ENCODE assay signal across 8 cellular contexts in the genomic region with DNA sequence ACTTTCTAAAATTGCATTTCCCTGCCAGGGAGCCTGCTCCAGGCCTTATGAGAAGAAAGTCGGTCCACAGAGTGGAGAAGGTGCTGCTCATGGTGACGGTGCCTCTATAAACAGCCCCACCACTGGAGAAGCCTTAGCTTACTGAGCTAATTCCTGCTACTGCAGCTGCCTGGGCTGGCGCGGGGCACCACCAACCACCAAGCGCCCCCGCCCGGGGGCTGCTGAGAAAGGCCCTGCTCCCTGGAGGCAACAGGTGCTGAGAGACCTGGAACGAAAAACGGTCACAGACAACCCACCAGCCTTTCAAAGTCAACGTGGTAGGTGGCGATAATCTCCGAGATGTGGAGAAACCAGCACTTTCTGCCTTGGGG. TPM values are rescaled to one million over a fixed set of nuclear protein-coding genes. Genes with fewer than 3 reads are reported as not detected.
DNase-seq lines count a peak whose midpoint lies in the region; ATAC-seq lines count a peak whose summit lies in the region.

No MANE protein-coding gene starts in this region.

- peak overlapping the region; percentile 83 for H3K4ac ChIP-seq in trophoblast cell (ENCODE audit: low read depth, low read length)

- no CpG with 5 or more reads among the region's 12 CpGs for WGBS in trophoblast cell (ENCODE audit: extremely low coverage, insufficient coverage, insufficient read length)

- H3K79me1 ChIP-seq in trophoblast cell (ENCODE audit: low read length): peaks cover 21% of the 10 kb centered on the region

- H3K4me3 ChIP-seq in effector memory CD4-positive, alpha-beta T cell (ENCODE audit: insufficient read depth, low read depth, low read length, poor library complexity, severe bottlenecking): peak overlapping the region; percentile 99
- H3K4me3 ChIP-seq in trophoblast cell (ENCODE audit: low read depth, low read length): no peak overlapping the region

- H2AK5ac ChIP-seq in trophoblast cell (ENCODE audit: low read length): no peak overlapping the region

- no peak overlapping the region for H2BK5ac ChIP-seq in trophoblast cell (ENCODE audit: low read depth, low read length, poor library complexity)

- no peak overlapping the region for H3K18ac ChIP-seq in trophoblast cell (ENCODE audit: low read length)

- DNase-seq in activated T-cell treated with anti-CD3 and anti-CD28 coated beads, Interleukin-2, amount 50 U/mL, for 1 hour: peak; percentile 64
- no peak for DNase-seq in activated T-cell treated with anti-CD3 and anti-CD28 coated beads, Interleukin-2, amount 50 U/mL, for 48 hours
- DNase-seq in T follicular helper cell (ENCODE audit: low read depth) (peak; percentile 42), trophoblast cell (no peak)
- peak in 1 of 3 donors; percentile 32 for DNase-seq in effector memory CD4-positive, alpha-beta T cell

- H2BK120ac ChIP-seq in trophoblast cell (ENCODE audit: insufficient read depth, low read length, poor library complexity): no peak overlapping the region

- H3K4me2 ChIP-seq in trophoblast cell (ENCODE audit: low read length): peak overlapping the region; percentile 96

- peaks cover 8% of the 10 kb centered on the region for H3K36me3 ChIP-seq in effector memory CD4-positive, alpha-beta T cell (ENCODE audit: control insufficient read depth, insufficient read depth, low read length)
- peaks cover 26 to 34% of the 10 kb centered on the region in 2 experiments for H3K36me3 ChIP-seq in trophoblast cell (ENCODE audit: control insufficient read depth in 1 of 2, insufficient read depth in 2 of 2, low read length in 2 of 2)

- H4K8ac ChIP-seq in trophoblast cell (ENCODE audit: low read depth, low read length): no peak overlapping the region

- H2BK12ac ChIP-seq in trophoblast cell (ENCODE audit: low read length): no peak overlapping the region

- peaks cover 20% of the 10 kb centered on the region for H3K4me1 ChIP-seq in effector memory CD4-positive, alpha-beta T cell (ENCODE audit: control insufficient read depth, insufficient read depth, low read length, poor library complexity, severe bottlenecking)
- peaks cover 7 to 14% of the 10 kb centered on the region in 2 experiments for H3K4me1 ChIP-seq in trophoblast cell (ENCODE audit: control insufficient read depth in 1 of 2, insufficient read depth in 2 of 2, low read length in 2 of 2)

- no peak overlapping the region for H3K23ac ChIP-seq in trophoblast cell (ENCODE audit: low read length)

- H3K9ac ChIP-seq in trophoblast cell (ENCODE audit: low read length): no peak overlapping the region

- no peaks in the 10 kb centered on the region for H3K9me3 ChIP-seq in effector memory CD4-positive, alpha-beta T cell (ENCODE audit: control insufficient read depth, low read length)
- no peaks in the 10 kb centered on the region for H3K9me3 ChIP-seq in trophoblast cell (ENCODE audit: insufficient read depth, low read depth, low read length)

- ATAC-seq in GM21381 (IDR thresholded peaks at IDR 0.05; ENCODE audit: unreplicated experiment) (no peak), HG02981 (IDR thresholded peaks at IDR 0.05; ENCODE audit: unreplicated experiment) (no peak), HG03045 (IDR thresholded peaks at IDR 0.05; ENCODE audit: unreplicated experiment) (no peak)

- no peak overlapping the region for H4K12ac ChIP-seq in trophoblast cell (ENCODE audit: low read depth, low read length)

- H3K27ac ChIP-seq in effector memory CD4-positive, alpha-beta T cell (ENCODE audit: insufficient read depth, low read length, poor library complexity, severe bottlenecking): peak overlapping the region; percentile 94
- H3K27ac ChIP-seq in trophoblast cell (ENCODE audit: low read depth, low read length): no peak overlapping the region

- peaks cover 61% of the 10 kb centered on the region for H3K79me2 ChIP-seq in trophoblast cell (ENCODE audit: control insufficient read depth, insufficient read depth, low read length, poor library complexity)

- no peaks in the 10 kb centered on the region for H3K27me3 ChIP-seq in effector memory CD4-positive, alpha-beta T cell (replicated peaks; ENCODE audit: control insufficient read depth, insufficient read depth, low read length, poor library complexity, severe bottlenecking)
- H3K27me3 ChIP-seq in trophoblast cell (ENCODE audit: insufficient read depth, low read length): no peaks in the 10 kb centered on the region

- no peak overlapping the region for H4K91ac ChIP-seq in trophoblast cell (ENCODE audit: low read depth, low read length)

- H2AFZ ChIP-seq in trophoblast cell (ENCODE audit: insufficient read depth, low read length, poor library complexity): no peak overlapping the region

- H3K14ac ChIP-seq in trophoblast cell (ENCODE audit: low read length): no peak overlapping the region

RNA-seq across cellular contexts. Expression of a gene that starts 2.9 kb away (rescaled TPM):
- 47.6 and 50.4 TPM in 2 replicates for polyA plus RNA-seq in trophoblast cell (2013)

RNA-seq across cellular contexts. Expression of a gene that starts 3.8 kb away (rescaled TPM):
- 4.9 and 5.0 TPM in 2 replicates for polyA plus RNA-seq in trophoblast cell (2013)

RNA-seq across cellular contexts. Expression of a gene that starts 24.3 kb away (rescaled TPM):
- 0.82 and 0.94 TPM in 2 replicates for polyA plus RNA-seq in trophoblast cell (2013)

RNA-seq across cellular contexts. Expression of a gene that starts 33.9 kb away (rescaled TPM):
- 92.2 and 95.5 TPM in 2 replicates for polyA plus RNA-seq in trophoblast cell (2013)

RNA-seq across cellular contexts. Expression of a gene that starts 42.7 kb away (rescaled TPM):
- 1.5 and 1.9 TPM in 2 replicates for polyA plus RNA-seq in trophoblast cell (2013)

Comparison
In these comparisons a context has a peak if more than half of its experiments do, and no peak if none do; other contexts are left out.
1. DNase-seq: peak in activated T-cell treated with anti-CD3 and anti-CD28 coated beads, Interleukin-2, amount 50 U/mL, for 1 hour (single experiment) and T follicular helper cell (single experiment); none in activated T-cell treated with anti-CD3 and anti-CD28 coated beads, Interleukin-2, amount 50 U/mL, for 48 hours (0 of 2) and trophoblast cell (0 of 2).